ENCODE assay signal across 9 cellular contexts in genomic region chr10:69506834-69507643, GRCh38. TPM values are rescaled to one million over a fixed set of nuclear protein-coding genes. Genes with fewer than 3 reads are reported as not detected.
A peak's percentile ranks its signal among the peaks of the same experiment; 100 is the strongest.
DNase-seq lines count a peak whose midpoint lies in the region; TF ChIP-seq lines count a peak whose summit lies in the region.
"Had no signal": no experiment of that assay in that cellular context is flagged by ENCODE, and none has a peak within 500 bp of the region (broad histone marks: within the 10 kb centered on the region; RNA-seq: fewer than 3 reads in every experiment).

No MANE protein-coding gene starts in this region.

- peak overlapping the region; percentile 82 for H3K27ac Mint-ChIP-seq in activated T-cell treated with anti-CD3 and anti-CD28 coated beads, Interleukin-2, amount 50 U/mL, for 24 hours

- H3K27me3 ChIP-seq in iPS-15b (ENCODE audit: control insufficient read depth, insufficient read depth, low read length) (no peaks in the 10 kb centered on the region), smooth muscle cell (ENCODE audit: low read depth) (no peaks in the 10 kb centered on the region), HAP-1 (ENCODE audit: low read depth) (no peaks in the 10 kb centered on the region)

- DNase-seq in NCI-H748 (lab: John Stamatoyannopoulos, UW; ENCODE audit: unreplicated experiment) (peak; percentile 7), NCI-H748 treated with DMSO at 0.1 percent for 48 hours (lab: John Stamatoyannopoulos, UW) (no peak), smooth muscle cell (lab: John Stamatoyannopoulos, UW; ENCODE audit: unreplicated experiment) (no peak), NCI-H146 treated with DMSO at 0.1 percent for 48 hours (lab: John Stamatoyannopoulos, UW; ENCODE audit: unreplicated experiment) (no peak), HAP-1 (ENCODE audit: low spot score in 2 of 2) (no peak)
- peak; percentile 40 for DNase-seq in activated T-cell treated with anti-CD3 and anti-CD28 coated beads, Interleukin-2, amount 50 U/mL, for 24 hours
- DNase-seq in stimulated activated naive CD4-positive, alpha-beta T cell (lab: John Stamatoyannopoulos, UW) = no peak

- peak overlapping the region; percentile 70 for H3K4me2 ChIP-seq in smooth muscle cell

- H3K4me1 ChIP-seq in iPS-15b (ENCODE audit: control insufficient read depth, insufficient read depth, low read length) (peaks cover 5% of the 10 kb centered on the region), smooth muscle cell (ENCODE audit: low read depth) (peaks cover 7% of the 10 kb centered on the region), HAP-1 (no peaks in the 10 kb centered on the region)

- 77% methylated on average over 18 of the region's 18 CpGs for WGBS in smooth muscle cell (ENCODE audit: low lambda C conversion rate)

- H3K36me3 ChIP-seq in iPS-15b (ENCODE audit: control insufficient read depth, insufficient read depth, low read length) = no peaks in the 10 kb centered on the region
- peaks cover 1% of the 10 kb centered on the region for H3K36me3 ChIP-seq in smooth muscle cell (ENCODE audit: low read depth)
- H3K36me3 ChIP-seq in HAP-1 (replicated peaks) = no peaks in the 10 kb centered on the region
- H3K36me3 ChIP-seq: SJSA1 had no signal

- no peaks in the 10 kb centered on the region for H3K9me3 Mint-ChIP-seq in activated T-cell treated with anti-CD3 and anti-CD28 coated beads, Interleukin-2, amount 50 U/mL, for 24 hours

- H2AFZ ChIP-seq in smooth muscle cell (ENCODE audit: low read depth) = no peak overlapping the region

- TF ChIP-seq CTCF in smooth muscle cell (IDR thresholded peaks at IDR 0.05; ENCODE audit: borderline replicate concordance, insufficient read depth, poor library complexity, severe bottlenecking) = no peak

- peak overlapping the region; percentile 61 for H3K4me3 Mint-ChIP-seq in activated T-cell treated with anti-CD3 and anti-CD28 coated beads, Interleukin-2, amount 50 U/mL, for 24 hours

- no peaks in the 10 kb centered on the region for H3F3A ChIP-seq in smooth muscle cell (ENCODE audit: low read depth)

- no peak overlapping the region for H3K9ac ChIP-seq in iPS-15b (ENCODE audit: low read depth, low read length)
- no peak overlapping the region for H3K9ac ChIP-seq in smooth muscle cell (ENCODE audit: low read depth)

- in situ Hi-C loops in HAP-1 (cut with MboI; ENCODE audit: low sequenced_read_pairs) = loop anchor here (25.0 kb wide), 1 partner anchor 270 kb away; no protein-coding TSS in a partner anchor

- H3K27ac ChIP-seq in smooth muscle cell (ENCODE audit: low read depth) = no peak overlapping the region
- H3K27ac ChIP-seq: SJSA1 had no signal

- H4K20me1 ChIP-seq in smooth muscle cell (ENCODE audit: low read depth) = no peaks in the 10 kb centered on the region

- H3K79me2 ChIP-seq in smooth muscle cell (ENCODE audit: low read depth) = no peaks in the 10 kb centered on the region

- H3K4me3 ChIP-seq in iPS-15b (ENCODE audit: low read depth, low read length) (peak overlapping the region; percentile 18), smooth muscle cell (no peak overlapping the region), HAP-1 (no peak overlapping the region)
- H3K4me3 ChIP-seq: SJSA1 had no signal

- peaks cover 11% of the 10 kb centered on the region for H3K4me1 Mint-ChIP-seq in activated T-cell treated with anti-CD3 and anti-CD28 coated beads, Interleukin-2, amount 50 U/mL, for 24 hours (ENCODE audit: low read depth)

- H3K27me3 Mint-ChIP-seq in activated T-cell treated with anti-CD3 and anti-CD28 coated beads, Interleukin-2, amount 50 U/mL, for 24 hours = no peaks in the 10 kb centered on the region

- H3K9me3 ChIP-seq in iPS-15b (ENCODE audit: control insufficient read depth, insufficient read depth, low read length) (no peaks in the 10 kb centered on the region), smooth muscle cell (replicated peaks; ENCODE audit: low read depth) (no peaks in the 10 kb centered on the region), HAP-1 (no peaks in the 10 kb centered on the region)
- H3K9me3 ChIP-seq: SJSA1 had no signal

- H3K36me3 Mint-ChIP-seq in activated T-cell treated with anti-CD3 and anti-CD28 coated beads, Interleukin-2, amount 50 U/mL, for 24 hours (ENCODE audit: low read depth) = no peaks in the 10 kb centered on the region

RNA-seq across cellular contexts. Expression of gene TSPAN15, which starts 55.8 kb away (rescaled TPM):
- total RNA-seq in smooth muscle cell = 113 and 145 TPM in 2 replicates
- polyA plus RNA-seq in smooth muscle cell = 144 and 249 TPM in 2 replicates

Comparison
In these comparisons a context has a peak if more than half of its experiments do, and no peak if none do; other contexts are left out.
1. DNase-seq: peak in NCI-H748 (single experiment) and activated T-cell treated with anti-CD3 and anti-CD28 coated beads, Interleukin-2, amount 50 U/mL, for 24 hours (single experiment); none in NCI-H748 treated with DMSO at 0.1 percent for 48 hours (single experiment), smooth muscle cell (single experiment), NCI-H146 treated with DMSO at 0.1 percent for 48 hours (single experiment), HAP-1 (0 of 2) and stimulated activated naive CD4-positive, alpha-beta T cell (0 of 6).